ENCODE assay signal across 8 cellular contexts in genomic region chr1:154405762-154406571, GRCh38. TPM values are rescaled to one million over a fixed set of nuclear protein-coding genes. Genes with fewer than 3 reads are reported as not detected.
DNase-seq lines count a peak whose midpoint lies in the region; ATAC-seq, FAIRE-seq and TF ChIP-seq lines count a peak whose summit lies in the region.

No MANE protein-coding gene starts in this region.

- H3K9me3 ChIP-seq in AG04450 (ENCODE audit: control insufficient read depth, insufficient read depth, low read length) (no peaks in the 10 kb centered on the region; the same call in 1 of the 2 replicates), H1 (ENCODE audit: insufficient read depth in 2 of 2, low read depth in 1 of 2, low read length in 1 of 2) (no peaks in the 10 kb centered on the region)

- H3K79me1 ChIP-seq in H1 (ENCODE audit: low read depth, low read length) = no peaks in the 10 kb centered on the region

- H2AK5ac ChIP-seq in H1 (ENCODE audit: low read depth, low read length) = no peak overlapping the region

- CTCF ChIA-PET in AG04450 (lab: Charles Lee) (interaction anchor here (0.7 to 3.0 kb wide), 5 partner anchors 14 to 71 kb away, joined by 3 to 13 read pairs (median 3); no protein-coding TSS in a partner anchor), H1 (lab: Charles Lee; ENCODE audit: partially characterized antibody) (interaction anchor here (0.7 to 2.5 kb wide), 8 partner anchors 8 to 61 kb away, joined by 3 to 11 read pairs (median 3); no protein-coding TSS in a partner anchor)
- CTCF ChIA-PET in activated CD4-positive, alpha-beta T cell treated with anti-CD3 and anti-CD28 coated beads, Interleukin-2, amount 10 ng/mL, durations not matched to agents 7 days and 5 days (lab: Charles Lee) = interaction anchor here (1.9 kb wide), 1 partner anchor 9 kb away, joined by 6 read pairs; no protein-coding TSS in a partner anchor

- H2BK120ac ChIP-seq in H1 (replicated peaks; ENCODE audit: low read depth, low read length) = no peak overlapping the region

- H2AFZ ChIP-seq in H1 (ENCODE audit: low read length) = peak overlapping the region; percentile 76; the same call in 1 of the 2 replicates

- H3K36me3 ChIP-seq in H1 (ENCODE audit: control insufficient read depth in 2 of 4, insufficient read depth in 4 of 4, low read length in 3 of 4) = no peaks in the 10 kb centered on the region

- TF ChIP-seq EP300 in H1 (IDR thresholded peaks at IDR 0.05; ENCODE audit: borderline replicate concordance in 1 of 2, low read depth in 2 of 2, low read length in 2 of 2) = no peak

- H3K18ac ChIP-seq in H1 (ENCODE audit: extremely low read depth, low read length) = peak overlapping the region; percentile 51

- FAIRE-seq in H1 (lab: Jason Lieb, UNC) = no peak

- WGBS in H1 (ENCODE audit: extremely low coverage in 1 of 2, insufficient coverage in 1 of 2, insufficient read length in 1 of 2, insufficient replicate concordance in 2 of 2, low coverage in 1 of 2, low lambda C conversion rate in 2 of 2, missing lambda C conversion rate in 1 of 2), 2 experiments = 13% methylated on average over 36 of the region's 39 CpGs; no CpG with 5 or more reads in 1 of the 2 experiments

- no peak overlapping the region for H4K5ac ChIP-seq in H1 (ENCODE audit: insufficient read length, low read depth, low read length)

- peak; percentile 65 for TF ChIP-seq CTCF in AG04450 (IDR thresholded peaks at IDR 0.05; ENCODE audit: low read depth, low read length)
- no peak for TF ChIP-seq CTCF in H1 (IDR thresholded peaks at IDR 0.05; ENCODE audit: control extremely low read depth in 1 of 3, insufficient read depth in 1 of 3, low read depth in 1 of 3, low read length in 3 of 3)

- H3K36me3 Mint-ChIP-seq in activated CD4-positive, alpha-beta T cell treated with anti-CD3 and anti-CD28 coated beads, Interleukin-2, amount 10 ng/mL, durations not matched to agents 7 days and 5 days (ENCODE audit: low read depth) = no peaks in the 10 kb centered on the region

- TF ChIP-seq RAD21 in H1 (IDR thresholded peaks at IDR 0.05 in 1 of 2, conservative IDR thresholded peaks at IDR 0.05 in 1 of 2; ENCODE audit: low read depth in 2 of 2, low read length in 2 of 2) = no peak

- no peak overlapping the region; a peak in 1 of 7 replicates for H3K9ac ChIP-seq in H1 (replicated peaks in 1 of 4; ENCODE audit: extremely low read depth in 1 of 4, low read depth in 3 of 4, low read length in 3 of 4)

- H3K27ac Mint-ChIP-seq in activated CD4-positive, alpha-beta T cell treated with anti-CD3 and anti-CD28 coated beads, Interleukin-2, amount 10 ng/mL, durations not matched to agents 7 days and 5 days = peak overlapping the region; percentile 86

- ATAC-seq in GM18502 (IDR thresholded peaks at IDR 0.05; ENCODE audit: poor library complexity, unreplicated experiment) (peak; percentile 7), GM18519 (IDR thresholded peaks at IDR 0.05; ENCODE audit: low FRiP score, unreplicated experiment) (no peak)

- no peak overlapping the region for H2BK20ac ChIP-seq in H1 (ENCODE audit: low read length)

- no peak overlapping the region; the same call in 1 of the 2 replicates for H2BK5ac ChIP-seq in H1 (ENCODE audit: low read depth, low read length)

- H3K4me2 ChIP-seq in H1 (ENCODE audit: insufficient read depth in 1 of 2, low read depth in 2 of 2, low read length in 2 of 2) = peak overlapping the region; percentile 76 to 98

- H2BK15ac ChIP-seq in H1 (ENCODE audit: low read length) = peak overlapping the region; percentile 72; the same call in 1 of the 2 replicates

- H3K4me3 ChIP-seq in AG04450 (ENCODE audit: low read depth, low read length) (peak overlapping the region; percentile 76), H1 (ENCODE audit: extremely low read depth in 1 of 4, insufficient read depth in 2 of 4, low read depth in 3 of 4, low read length in 4 of 4) (peak overlapping the region; percentile 28 to 64 (median 58))

- no peak for TF ChIP-seq POLR2A in H1 (IDR thresholded peaks at IDR 0.05; ENCODE audit: control extremely low read depth in 1 of 2, low read depth in 2 of 2, low read length in 2 of 2)

- H3K56ac ChIP-seq in H1 (replicated peaks; ENCODE audit: insufficient read length, low read depth, low read length) = no peak overlapping the region

- H3K23ac ChIP-seq in H1 (ENCODE audit: insufficient read length) = no peak overlapping the region

- H3K23me2 ChIP-seq in H1 (ENCODE audit: low read depth, low read length) = peaks cover 13% of the 10 kb centered on the region

- DNase-seq in AG04450 (ENCODE audit: low read depth, low spot score) (no peak), LoVo (ENCODE audit: low spot score) (peak; percentile 58), H1 (ENCODE audit: low read depth in 1 of 2, low spot score in 2 of 2) (peak in 1 of 2 experiments; percentile 75), mesenteric fat pad (ENCODE audit: low spot score) (peak; percentile 95)
- peak; percentile 33 for DNase-seq in activated CD4-positive, alpha-beta T cell treated with anti-CD3 and anti-CD28 coated beads, Interleukin-2, amount 10 ng/mL, durations not matched to agents 7 days and 5 days
- DNase-seq in stimulated activated CD8-positive, alpha-beta memory T cell treated with anti-CD3 and anti-CD28 coated beads, Interleukin-7, amount 100 ng/mL, for 24 hours (ENCODE audit: low read depth) = peak; percentile 49

- H3K27ac ChIP-seq in AG04450 (ENCODE audit: low read depth, low read length) (peak overlapping the region; percentile 11), H1 (ENCODE audit: low read depth, low read length) (no peak overlapping the region)

- H4K91ac ChIP-seq in H1 (replicated peaks; ENCODE audit: insufficient read length, low read length) = peak overlapping the region; percentile 59

- no peak overlapping the region for H4K8ac ChIP-seq in H1 (ENCODE audit: extremely low read depth, insufficient read depth, low read length)

- H3K9me3 Mint-ChIP-seq in activated CD4-positive, alpha-beta T cell treated with anti-CD3 and anti-CD28 coated beads, Interleukin-2, amount 10 ng/mL, durations not matched to agents 7 days and 5 days = no peaks in the 10 kb centered on the region

- peaks cover 86% of the 10 kb centered on the region for H3K4me1 Mint-ChIP-seq in activated CD4-positive, alpha-beta T cell treated with anti-CD3 and anti-CD28 coated beads, Interleukin-2, amount 10 ng/mL, durations not matched to agents 7 days and 5 days

- H3K4me3 Mint-ChIP-seq in activated CD4-positive, alpha-beta T cell treated with anti-CD3 and anti-CD28 coated beads, Interleukin-2, amount 10 ng/mL, durations not matched to agents 7 days and 5 days = peak overlapping the region; percentile 77

- no peak overlapping the region for H3K14ac ChIP-seq in H1 (ENCODE audit: insufficient read length)

- H2BK12ac ChIP-seq in H1 (ENCODE audit: low read depth, low read length) = peak overlapping the region; percentile 60; the same call in 1 of the 2 replicates

- H3K27me3 Mint-ChIP-seq in activated CD4-positive, alpha-beta T cell treated with anti-CD3 and anti-CD28 coated beads, Interleukin-2, amount 10 ng/mL, durations not matched to agents 7 days and 5 days = peaks cover 2% of the 10 kb centered on the region

- H3K27me3 ChIP-seq in AG04450 (ENCODE audit: control insufficient read depth, insufficient read depth, low read length) (peaks cover 24% of the 10 kb centered on the region), H1 (replicated peaks in 1 of 4; ENCODE audit: control insufficient read depth in 3 of 4, extremely low read depth in 1 of 4, insufficient read depth in 3 of 4, low read length in 3 of 4) (peaks cover 9 to 36% (median 26%) of the 10 kb centered on the region in 4 experiments)

- POLR2A ChIA-PET in AG04450 (lab: Yijun Ruan, JAX) = interaction anchor here (0.5 to 1.9 kb wide), 2 partner anchors 14 to 263 kb away, joined by 6 to 7 read pairs; no protein-coding TSS in a partner anchor
- POLR2A ChIA-PET in activated CD4-positive, alpha-beta T cell treated with anti-CD3 and anti-CD28 coated beads, Interleukin-2, amount 10 ng/mL, durations not matched to agents 7 days and 5 days (lab: Charles Lee) = interaction anchor here (1.0 kb wide), 1 partner anchor 33 kb away, joined by 4 read pairs; no protein-coding TSS in a partner anchor
- POLR2A ChIA-PET in H1 (lab: Charles Lee; ENCODE audit: partially characterized antibody) = no interaction called here

- no peaks in the 10 kb centered on the region for H3K79me2 ChIP-seq in H1 (ENCODE audit: control insufficient read depth in 1 of 2, insufficient read depth in 2 of 2, low read length in 2 of 2)

- H3K4me1 ChIP-seq in H1 (replicated peaks in 1 of 4; ENCODE audit: control insufficient read depth in 3 of 4, insufficient read depth in 4 of 4, low read length in 3 of 4) = peaks cover 0 to 8% (median 6%) of the 10 kb centered on the region in 4 experiments; a peak in 4 of 7 replicates

- no peaks in the 10 kb centered on the region for H4K20me1 ChIP-seq in H1 (replicated peaks in 1 of 2; ENCODE audit: control insufficient read depth in 1 of 2, insufficient read depth in 2 of 2, low read length in 2 of 2)

- H3K4ac ChIP-seq in H1 (replicated peaks; ENCODE audit: insufficient read length, low read depth, low read length) = no peak overlapping the region

TF ChIP-seq in H1, 55 proteins besides CTCF, POLR2A, EP300 and RAD21 (continues in another document):
- TF ChIP-seq KDM4A (IDR thresholded peaks at IDR 0.05; ENCODE audit: low read depth, low read length, severe bottlenecking) (peak; percentile 22), SUZ12 (IDR thresholded peaks at IDR 0.05; ENCODE audit: low read length) (peak; percentile 56; the same call in 1 of the 2 replicates), CHD1 (IDR thresholded peaks at IDR 0.05; ENCODE audit: low read depth, low read length) (no peak), RBBP5 (IDR thresholded peaks at IDR 0.05; ENCODE audit: borderline replicate concordance, low read depth, low read length) (0 out of 2 replicates have a peak, but pooled peaks have one; percentile 18), EZH2 (IDR thresholded peaks at IDR 0.05; ENCODE audit: low read depth, low read length, severe bottlenecking) (peak; percentile 55), TAF1 (IDR thresholded peaks at IDR 0.05; ENCODE audit: low read depth, low read length) (0 out of 2 replicates have a peak, but pooled peaks have one; percentile 4)

RNA-seq across cellular contexts. Expression of gene IL6R, which starts 0.8 kb away (rescaled TPM):
- 5.9 and 6.1 TPM in 2 replicates for polyA plus RNA-seq in AG04450 (2011; rRNA removed)
- 8.3 and 14.7 TPM in 2 replicates for polyA minus RNA-seq in AG04450 (2011; rRNA and poly(A)+ RNA removed)
- total RNA-seq in activated CD4-positive, alpha-beta T cell treated with anti-CD3 and anti-CD28 coated beads, Interleukin-2, amount 10 ng/mL, durations not matched to agents 7 days and 5 days = 1 to 10 TPM; 9.1 to 9.3 TPM
- 2.6 and 3.0 TPM in 2 replicates for total RNA-seq in H1 (2021; fragmentation: NEBNext Ultra II Directional; extraction: Animal tissue kit (Norgen Biotek cat#: 25700))
- 2.3 and 3.3 TPM in 2 replicates for polyA plus RNA-seq in H1 (2011; rRNA removed)
- 2.9 TPM for polyA plus RNA-seq in H1 (2011; cell fraction: cytosol; rRNA removed)
- polyA plus RNA-seq in H1 (2011; cell fraction: nucleus; rRNA removed) = 4.2 TPM
- polyA plus RNA-seq in H1 (2012, experiment 1 of 2) = 0.92 to 2.0 TPM (median 1.8 TPM) in 4 replicates
- polyA plus RNA-seq in H1 (2012, experiment 2 of 2) = 0.37 TPM
- 4.6 TPM for polyA plus RNA-seq in H1 (2013, experiment 1 of 2)
- 5.9 TPM for polyA plus RNA-seq in H1 (2013, experiment 2 of 2)
- polyA minus RNA-seq in H1 (2011; rRNA and poly(A)+ RNA removed) = 3.5 and 3.8 TPM in 2 replicates
- polyA minus RNA-seq in H1 (2011; cell fraction: cytosol; rRNA and poly(A)+ RNA removed) = 1.3 TPM
- 4.1 TPM for polyA minus RNA-seq in H1 (2011; cell fraction: nucleus; rRNA and poly(A)+ RNA removed)
- total RNA-seq in mesenteric fat pad = 35.6 TPM
